Comparison of ENCODE assay signal across 16 cellular contexts in genomic region chr2:189298038-189298437, GRCh38.
A peak's percentile ranks its signal among the peaks of the same experiment; 100 is the strongest.
DNase-seq lines count a peak whose midpoint lies in the region; ATAC-seq and TF ChIP-seq lines count a peak whose summit lies in the region.
"Had no signal": no experiment of that assay in that cellular context is flagged by ENCODE, and none has a peak within 500 bp of the region (broad histone marks: within the 10 kb centered on the region; RNA-seq: fewer than 3 reads in every experiment).

No MANE protein-coding gene starts in this region.

- H3K27me3 Mint-ChIP-seq in naive thymus-derived CD8-positive, alpha-beta T cell, result no peaks in the 10 kb centered on the region

- H3K4me3 ChIP-seq in Loucy (ENCODE audit: low read length, poor library complexity, severe bottlenecking), result no peak overlapping the region
- H3K4me3 ChIP-seq: testis had no signal

- peaks cover 58% of the 10 kb centered on the region for H3K4me1 ChIP-seq in Loucy (ENCODE audit: insufficient read depth, low read length, poor library complexity, severe bottlenecking)
- H3K4me1 ChIP-seq: testis had no signal

- no peak for ATAC-seq in naive thymus-derived CD8-positive, alpha-beta T cell
- ATAC-seq in HG02623 (IDR thresholded peaks at IDR 0.05; ENCODE audit: unreplicated experiment), result no peak
- ATAC-seq in activated CD4-positive, CD25-positive, alpha-beta regulatory T cell treated with anti-CD3 and anti-CD28 coated beads, Interleukin-2, amount 50 U/mL, for 24 hours, result no peak
- ATAC-seq: left lobe of liver had no signal

- peak overlapping the region in 5 of 10 donors; percentile 24 to 87 (median 67) for H3K27ac Mint-ChIP-seq in naive thymus-derived CD8-positive, alpha-beta T cell

- no peak overlapping the region for H3K9ac ChIP-seq in Loucy (ENCODE audit: low read depth, low read length, poor library complexity, severe bottlenecking)

- no peaks in the 10 kb centered on the region for H3K9me2 ChIP-seq in Loucy (replicated peaks; ENCODE audit: low read depth, low read length)

- H2AFZ ChIP-seq in Loucy (ENCODE audit: low read length), result peak overlapping the region; percentile 26; the same call in 1 of the 2 replicates

- TF ChIP-seq CTCF in Loucy (conservative IDR thresholded peaks at IDR 0.05; ENCODE audit: low read length), result no peak

- H3K4me1 Mint-ChIP-seq in naive thymus-derived CD8-positive, alpha-beta T cell, result peaks cover 25 to 74% (median 71%) of the 10 kb centered on the region in 4 donors

- H3F3A ChIP-seq in Loucy (ENCODE audit: low read depth), result no peaks in the 10 kb centered on the region; the same call in 1 of the 2 replicates

- POLR2A ChIA-PET in naive thymus-derived CD8-positive, alpha-beta T cell (lab: Charles Lee), result no interaction called here

- peaks cover 0 to 3% (median 0%) of the 10 kb centered on the region in 9 donors for H3K9me3 Mint-ChIP-seq in naive thymus-derived CD8-positive, alpha-beta T cell

- H3K4me3 Mint-ChIP-seq in naive thymus-derived CD8-positive, alpha-beta T cell, result peak overlapping the region in 8 of 10 donors; percentile 6 to 77 (median 54)

- H3K36me3 ChIP-seq in Loucy (ENCODE audit: insufficient read depth, low read length), result no peaks in the 10 kb centered on the region

- H4K20me1 ChIP-seq in Loucy (ENCODE audit: insufficient read depth, low read length, poor library complexity, severe bottlenecking), result no peaks in the 10 kb centered on the region

- DNase-seq in EH (ENCODE audit: low read depth), result peak; percentile 17
- DNase-seq in astrocyte of the hippocampus (ENCODE audit: low read depth, low spot score), result peak; percentile 68
- no peak for DNase-seq in naive thymus-derived CD8-positive, alpha-beta T cell
- DNase-seq in activated effector memory CD4-positive, alpha-beta T cell treated with anti-CD3 and anti-CD28 coated beads, Interleukin-2, amount 50 U/mL, for 16 hours, result no peak
- DNase-seq: activated CD4-positive, alpha-beta T cell treated with anti-CD3 and anti-CD28 coated beads for 4 hours; C1 segment of cervical spinal cord; KG1; NCI-H1436; NCI-H510A; SIG-M5; T1000; testis had no signal

- H3K4me2 ChIP-seq in Loucy (ENCODE audit: low read depth, low read length, poor library complexity, severe bottlenecking), result peak overlapping the region; percentile 47

- no peaks in the 10 kb centered on the region for H3K79me2 ChIP-seq in Loucy (ENCODE audit: insufficient read depth, low read length)

- no peaks in the 10 kb centered on the region for H3K9me3 ChIP-seq in Loucy (ENCODE audit: insufficient read depth, low read depth, low read length)
- H3K9me3 ChIP-seq: testis had no signal

- H3K27me3 ChIP-seq in Loucy (ENCODE audit: insufficient read depth, low read length, poor library complexity, severe bottlenecking), result no peaks in the 10 kb centered on the region
- H3K27me3 ChIP-seq: testis had no signal

- H3K36me3 Mint-ChIP-seq in naive thymus-derived CD8-positive, alpha-beta T cell, result peaks cover 0 to 2% (median 0%) of the 10 kb centered on the region in 3 donors

Comparison
In these comparisons a context has a peak if more than half of its experiments do, and no peak if none do; other contexts are left out.
1. DNase-seq: peak in EH (single experiment) and astrocyte of the hippocampus (single experiment); none in naive thymus-derived CD8-positive, alpha-beta T cell (0 of 10) and activated effector memory CD4-positive, alpha-beta T cell treated with anti-CD3 and anti-CD28 coated beads, Interleukin-2, amount 50 U/mL, for 16 hours (single experiment).